ENCODE assay signal across 14 cellular contexts in the genomic region with DNA sequence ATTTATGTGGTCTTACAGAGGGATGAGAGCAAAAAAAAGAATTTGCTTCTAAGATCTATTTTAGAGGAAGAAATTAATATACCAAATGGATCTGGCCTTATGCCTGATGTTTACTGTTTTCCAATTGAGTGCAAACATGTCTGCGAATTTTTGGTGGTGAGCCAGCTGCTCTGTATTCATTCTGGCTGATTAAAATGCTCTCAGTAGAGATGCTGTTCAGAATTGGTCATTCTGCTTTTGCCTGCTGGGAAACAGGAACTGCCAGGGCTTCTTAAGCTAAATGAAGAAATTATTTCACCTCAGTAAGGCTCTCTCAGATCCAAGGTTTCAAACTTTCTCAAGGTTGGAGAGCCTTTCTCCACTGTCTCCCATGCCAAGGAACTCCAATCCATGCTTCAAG.
"Had no signal": no experiment of that assay in that cellular context is flagged by ENCODE, and none has a peak within 500 bp of the region (broad histone marks: within the 10 kb centered on the region; RNA-seq: fewer than 3 reads in every experiment).

No MANE protein-coding gene starts in this region.

- H3K9me3 ChIP-seq: psoas muscle, right lobe of liver had no signal

- H3K36me3 ChIP-seq: right lobe of liver had no signal

- H3K9me3 Mint-ChIP-seq: activated naive CD8-positive, alpha-beta T cell treated with anti-CD3 and anti-CD28 coated beads, Interleukin-2, amount 10 ng/mL, durations not matched to agents 7 days and 5 days; type B pancreatic cell had no signal

- H3K27ac Mint-ChIP-seq: activated naive CD8-positive, alpha-beta T cell treated with anti-CD3 and anti-CD28 coated beads, Interleukin-2, amount 10 ng/mL, durations not matched to agents 7 days and 5 days; stimulated activated naive CD8-positive, alpha-beta T cell treated with anti-CD3 and anti-CD28 coated beads, Interleukin-15, Interleukin-2, amounts not matched to agents 100 ng/mL and 50 ng/mL, for 24 hours; type B pancreatic cell had no signal

- H3K36me3 Mint-ChIP-seq: activated naive CD8-positive, alpha-beta T cell treated with anti-CD3 and anti-CD28 coated beads, Interleukin-2, amount 10 ng/mL, durations not matched to agents 7 days and 5 days; type B pancreatic cell had no signal

- H3K27me3 ChIP-seq: right lobe of liver had no signal

- H3K4me1 ChIP-seq: psoas muscle, right lobe of liver had no signal

- H3K27ac ChIP-seq: psoas muscle, right lobe of liver had no signal

- H3K4me3 ChIP-seq: lung, psoas muscle, right lobe of liver, smooth muscle cell had no signal

- H3K4me1 Mint-ChIP-seq: activated naive CD8-positive, alpha-beta T cell treated with anti-CD3 and anti-CD28 coated beads, Interleukin-2, amount 10 ng/mL, durations not matched to agents 7 days and 5 days had no signal

- ATAC-seq: activated CD4-positive, CD25-positive, alpha-beta regulatory T cell treated with anti-CD3 and anti-CD28 coated beads, Interleukin-2, amount 50 U/mL, for 24 hours; psoas muscle; right lobe of liver had no signal

- DNase-seq: activated CD4-positive, alpha-beta T cell treated with anti-CD3 and anti-CD28 coated beads, Interleukin-2, amount 50 U/mL, for 4 hours; activated naive CD4-positive, alpha-beta T cell; activated naive CD8-positive, alpha-beta T cell treated with anti-CD3 and anti-CD28 coated beads, Interleukin-2, amount 10 ng/mL, durations not matched to agents 7 days and 5 days; activated T-cell treated with anti-CD3 and anti-CD28 coated beads for 4 hours; aorta; psoas muscle; right lobe of liver; T-helper 9 cell had no signal

- H3K4me2 ChIP-seq: smooth muscle cell had no signal

- H3K4me3 Mint-ChIP-seq: activated naive CD8-positive, alpha-beta T cell treated with anti-CD3 and anti-CD28 coated beads, Interleukin-2, amount 10 ng/mL, durations not matched to agents 7 days and 5 days; neural crest cell; stimulated activated naive CD8-positive, alpha-beta T cell treated with anti-CD3 and anti-CD28 coated beads, Interleukin-15, Interleukin-2, amounts not matched to agents 100 ng/mL and 50 ng/mL, for 24 hours; type B pancreatic cell had no signal
